ENCODE assay signal across 12 cellular contexts in the genomic region with DNA sequence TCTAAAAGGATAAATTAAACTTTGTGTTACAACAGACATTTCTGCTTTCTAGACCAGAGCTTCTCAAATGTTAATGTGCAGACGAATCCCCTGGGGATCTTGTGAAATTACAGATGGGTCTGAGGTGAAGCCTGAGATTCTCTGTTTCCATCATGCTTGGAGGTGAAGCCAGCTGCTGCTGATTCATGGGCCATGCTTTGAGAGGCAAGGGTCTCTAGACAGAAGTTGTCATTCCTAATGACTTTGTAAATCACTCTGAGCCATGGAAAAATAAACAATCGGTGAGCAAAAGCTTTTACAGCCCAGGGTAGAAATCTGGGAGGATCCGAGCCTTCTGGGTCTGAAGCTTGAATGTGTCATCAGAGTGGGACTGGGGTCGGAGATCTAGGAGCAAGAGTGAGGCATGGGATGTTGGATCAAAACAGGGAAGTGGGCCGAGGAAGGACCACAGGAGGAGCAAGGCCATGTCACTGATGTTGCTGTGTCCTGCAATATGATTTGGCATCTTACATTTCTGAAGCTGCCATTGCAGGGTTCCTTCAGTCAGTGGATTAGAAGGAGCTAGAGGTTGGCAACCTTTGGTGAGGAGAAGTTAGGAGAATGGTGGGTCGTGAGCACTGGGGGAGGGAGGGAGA.
DNase-seq lines count a peak whose midpoint lies in the region; ATAC-seq, FAIRE-seq and TF ChIP-seq lines count a peak whose summit lies in the region.
"Had no signal": no experiment of that assay in that cellular context is flagged by ENCODE, and none has a peak within 500 bp of the region (broad histone marks: within the 10 kb centered on the region; RNA-seq: fewer than 3 reads in every experiment).

No MANE protein-coding gene starts in this region.

- H3K4me3 ChIP-seq in choroid plexus epithelial cell (ENCODE audit: low read depth, low read length): no peak overlapping the region
- no peak overlapping the region for H3K4me3 ChIP-seq in uterus
- no peak overlapping the region for H3K4me3 ChIP-seq in Peyer's patch
- H3K4me3 ChIP-seq in small intestine (ENCODE audit: low read depth in 1 of 2, low read length in 2 of 2): no peak overlapping the region

- no peak for TF ChIP-seq CTCF in choroid plexus epithelial cell (conservative IDR thresholded peaks at IDR 0.05; ENCODE audit: low read depth, low read length)
- no peak for TF ChIP-seq CTCF in uterus (IDR thresholded peaks at IDR 0.05)
- no peak for TF ChIP-seq CTCF in Peyer's patch (IDR thresholded peaks at IDR 0.05)

- no peaks in the 10 kb centered on the region for H3K9me3 ChIP-seq in uterus
- H3K9me3 ChIP-seq in Peyer's patch: no peaks in the 10 kb centered on the region
- no peaks in the 10 kb centered on the region for H3K9me3 ChIP-seq in small intestine (ENCODE audit: control insufficient read depth, low read depth)
- H3K9me3 ChIP-seq: neutrophil had no signal

- peak; percentile 88 for ATAC-seq in HG03442 (IDR thresholded peaks at IDR 0.05; ENCODE audit: unreplicated experiment)
- ATAC-seq in stimulated activated naive CD8-positive, alpha-beta T cell treated with anti-CD3 and anti-CD28 coated beads, Interleukin-15, amount 100 ng/mL, for 72 hours: no peak
- ATAC-seq: foreskin keratinocyte had no signal

- no peaks in the 10 kb centered on the region for H3K9me3 Mint-ChIP-seq in stimulated activated naive CD8-positive, alpha-beta T cell treated with anti-CD3 and anti-CD28 coated beads, Interleukin-15, amount 100 ng/mL, for 72 hours

- WGBS in small intestine, 3 donors: 79 to 88% (median 88%) methylated on average over 6 of the region's 6 CpGs

- H3K36me3 ChIP-seq in uterus (no peaks in the 10 kb centered on the region), Peyer's patch (no peaks in the 10 kb centered on the region), small intestine (ENCODE audit: control insufficient read depth in 2 of 2, insufficient read depth in 2 of 2, low read length in 2 of 2) (peaks cover 2 to 10% of the 10 kb centered on the region in 2 donors)
- H3K36me3 ChIP-seq: neutrophil had no signal

- H3K27ac ChIP-seq in uterus (peak overlapping the region; percentile 22 to 72), Peyer's patch (no peak overlapping the region), small intestine (ENCODE audit: low read depth in 1 of 2, low read length in 1 of 2) (no peak overlapping the region)
- H3K27ac ChIP-seq: foreskin keratinocyte, neutrophil had no signal

- intact Hi-C loops in uterus (cut with DNase I; ENCODE audit: low total_unique reads): no loop called here

- H3K4me1 Mint-ChIP-seq in stimulated activated naive CD8-positive, alpha-beta T cell treated with anti-CD3 and anti-CD28 coated beads, Interleukin-15, amount 100 ng/mL, for 72 hours: no peaks in the 10 kb centered on the region

- no peak for TF ChIP-seq POLR2A in uterus (IDR thresholded peaks at IDR 0.05)
- TF ChIP-seq POLR2A in Peyer's patch (IDR thresholded peaks at IDR 0.05): no peak

- H3K27me3 Mint-ChIP-seq in stimulated activated naive CD8-positive, alpha-beta T cell treated with anti-CD3 and anti-CD28 coated beads, Interleukin-15, amount 100 ng/mL, for 72 hours: no peaks in the 10 kb centered on the region

- no peak overlapping the region for H3K4me3 Mint-ChIP-seq in stimulated activated naive CD8-positive, alpha-beta T cell treated with anti-CD3 and anti-CD28 coated beads, Interleukin-15, amount 100 ng/mL, for 72 hours

- no peak overlapping the region for H3K27ac Mint-ChIP-seq in stimulated activated naive CD8-positive, alpha-beta T cell treated with anti-CD3 and anti-CD28 coated beads, Interleukin-15, amount 100 ng/mL, for 72 hours

- peak; percentile 1 to 41 (median 29) for DNase-seq in NCI-H1417 (lab: John Stamatoyannopoulos, UW)
- no peak for DNase-seq in NCI-H1417 treated with DMSO at 0.1 percent for 48 hours (lab: John Stamatoyannopoulos, UW)
- DNase-seq in choroid plexus epithelial cell (ENCODE audit: low read depth): peak; percentile 94
- no peak for DNase-seq in uterus
- no peak for DNase-seq in stimulated activated naive CD8-positive, alpha-beta T cell treated with anti-CD3 and anti-CD28 coated beads, Interleukin-15, amount 100 ng/mL, for 72 hours
- no peak for DNase-seq in Peyer's patch
- DNase-seq in small intestine: no peak
- DNase-seq: 8988T; activated T-cell treated with anti-CD3 and anti-CD28 coated beads, Interleukin-2, amount 50 U/mL, for 1 hour; foreskin keratinocyte had no signal

- H3K4me1 ChIP-seq in uterus: peaks cover 0 to 6% of the 10 kb centered on the region in 2 donors
- no peaks in the 10 kb centered on the region for H3K4me1 ChIP-seq in Peyer's patch
- peaks cover 0 to 2% of the 10 kb centered on the region in 2 donors for H3K4me1 ChIP-seq in small intestine (ENCODE audit: control insufficient read depth in 2 of 2, insufficient read depth in 1 of 2, low read depth in 1 of 2, low read length in 1 of 2)
- H3K4me1 ChIP-seq: foreskin keratinocyte had no signal

- no peak for FAIRE-seq in small intestine (lab: Jason Lieb, UNC)

- no peaks in the 10 kb centered on the region for H3K27me3 ChIP-seq in uterus
- H3K27me3 ChIP-seq in Peyer's patch: no peaks in the 10 kb centered on the region
- H3K27me3 ChIP-seq in small intestine (ENCODE audit: control insufficient read depth in 2 of 2, insufficient read depth in 2 of 2, low read length in 2 of 2): no peaks in the 10 kb centered on the region
- H3K27me3 ChIP-seq: foreskin keratinocyte, neutrophil had no signal

Comparison
In these comparisons a context has a peak if more than half of its experiments do, and no peak if none do; other contexts are left out.
1. DNase-seq: peak in NCI-H1417 (3 of 3) and choroid plexus epithelial cell (single experiment); none in NCI-H1417 treated with DMSO at 0.1 percent for 48 hours (single experiment), uterus (0 of 2), stimulated activated naive CD8-positive, alpha-beta T cell treated with anti-CD3 and anti-CD28 coated beads, Interleukin-15, amount 100 ng/mL, for 72 hours (0 of 2), Peyer's patch (0 of 3) and small intestine (single experiment).
2. H3K27ac ChIP-seq: peak in uterus (2 of 2); none in Peyer's patch (0 of 4) and small intestine (0 of 2).